In genomic region chr5:96808868-96809558, GRCh38 we compare ENCODE assay signal across 8 cellular contexts. TPM values are rescaled to one million over a fixed set of nuclear protein-coding genes. Genes with fewer than 3 reads are reported as not detected.
DNase-seq lines count a peak whose midpoint lies in the region; TF ChIP-seq lines count a peak whose summit lies in the region.

No MANE protein-coding gene starts in this region.

- H2BK5ac ChIP-seq in trophoblast cell (ENCODE audit: low read depth, low read length, poor library complexity), result no peak overlapping the region

- intact Hi-C loops in Caco-2 (cut with micrococcal nuclease; ENCODE audit: unreplicated experiment) (no loop called here), OCI-LY7 (cut with micrococcal nuclease; ENCODE audit: unreplicated experiment) (loop anchor here (1.0 to 10.0 kb wide), 2 partner anchors 8 to 974 kb away; no protein-coding TSS in a partner anchor)

- H3K27me3 ChIP-seq in Caco-2 (replicated peaks; ENCODE audit: control insufficient read depth, insufficient read depth, low read length) (no peaks in the 10 kb centered on the region), trophoblast cell (ENCODE audit: insufficient read depth, low read length) (no peaks in the 10 kb centered on the region)
- no peaks in the 10 kb centered on the region for H3K27me3 ChIP-seq in effector memory CD4-positive, alpha-beta T cell (replicated peaks; ENCODE audit: control insufficient read depth, insufficient read depth, low read length, poor library complexity, severe bottlenecking)

- CTCF ChIA-PET in Caco-2 (lab: Charles Lee), result interaction anchor here (0.9 to 1.7 kb wide), 5 partner anchors 15 to 459 kb away, joined by 3 to 9 read pairs (median 3); partner anchors contain the start of gene LIX1
- CTCF ChIA-PET in OCI-LY7 (lab: Charles Lee; ENCODE audit: unreplicated experiment), result interaction anchor here (1.7 to 2.1 kb wide), 2 partner anchors 8 to 60 kb away, joined by 4 to 8 read pairs; no protein-coding TSS in a partner anchor

- H2AK5ac ChIP-seq in trophoblast cell (ENCODE audit: low read length), result peak overlapping the region; percentile 60

- H3K79me1 ChIP-seq in trophoblast cell (ENCODE audit: low read length), result peaks cover 11% of the 10 kb centered on the region

- H2AFZ ChIP-seq in OCI-LY7 (ENCODE audit: low read length) (peak overlapping the region; percentile 78; the same call in 1 of the 2 replicates), trophoblast cell (ENCODE audit: insufficient read depth, low read length, poor library complexity) (peak overlapping the region; percentile 35)

- H3K4me3 Mint-ChIP-seq in Caco-2 (ENCODE audit: unreplicated experiment), result peak overlapping the region; percentile 85

- no peaks in the 10 kb centered on the region for H3K9me2 ChIP-seq in OCI-LY7 (ENCODE audit: insufficient read depth, low read length)

- peak overlapping the region; percentile 47 for H4K8ac ChIP-seq in trophoblast cell (ENCODE audit: low read depth, low read length)

- no peak overlapping the region for H3K27ac ChIP-seq in OCI-LY7 (ENCODE audit: low read depth, low read length, poor library complexity, severe bottlenecking)
- H3K27ac ChIP-seq in effector memory CD4-positive, alpha-beta T cell (ENCODE audit: insufficient read depth, low read length, poor library complexity, severe bottlenecking), result peak overlapping the region; percentile 93
- H3K27ac ChIP-seq in trophoblast cell (ENCODE audit: low read depth, low read length), result no peak overlapping the region

- H3K4ac ChIP-seq in trophoblast cell (ENCODE audit: low read depth, low read length), result no peak overlapping the region

- no peak overlapping the region for H2BK12ac ChIP-seq in trophoblast cell (ENCODE audit: low read length)

- H2BK120ac ChIP-seq in trophoblast cell (ENCODE audit: insufficient read depth, low read length, poor library complexity), result peak overlapping the region; percentile 17

- H3K9me3 ChIP-seq in Caco-2, result no peaks in the 10 kb centered on the region
- no peaks in the 10 kb centered on the region for H3K9me3 ChIP-seq in OCI-LY7 (ENCODE audit: low read length)
- no peaks in the 10 kb centered on the region for H3K9me3 ChIP-seq in effector memory CD4-positive, alpha-beta T cell (ENCODE audit: control insufficient read depth, low read length)
- no peaks in the 10 kb centered on the region for H3K9me3 ChIP-seq in trophoblast cell (ENCODE audit: insufficient read depth, low read depth, low read length)

- H3K14ac ChIP-seq in trophoblast cell (ENCODE audit: low read length), result no peak overlapping the region

- peaks cover 10% of the 10 kb centered on the region for H3K36me3 Mint-ChIP-seq in Caco-2 (ENCODE audit: insufficient read depth, unreplicated experiment)

- peaks cover 32% of the 10 kb centered on the region for H3K79me2 ChIP-seq in OCI-LY7 (ENCODE audit: insufficient read depth, low read depth, low read length)
- peaks cover 8% of the 10 kb centered on the region for H3K79me2 ChIP-seq in trophoblast cell (ENCODE audit: control insufficient read depth, insufficient read depth, low read length, poor library complexity)

- no peaks in the 10 kb centered on the region for H3K9me3 Mint-ChIP-seq in Caco-2 (ENCODE audit: unreplicated experiment)

- H4K91ac ChIP-seq in trophoblast cell (ENCODE audit: low read depth, low read length), result no peak overlapping the region

- H3K4me2 ChIP-seq in OCI-LY7 (ENCODE audit: low read length) (peak overlapping the region; percentile 96), trophoblast cell (ENCODE audit: low read length) (no peak overlapping the region)

- H4K20me1 ChIP-seq in OCI-LY7 (ENCODE audit: insufficient read depth, low read length), result no peaks in the 10 kb centered on the region

- BruUV-seq in Caco-2 (replicated peaks; lab: Mats Ljungman, UMichigan) (no TSS peak), OCI-LY7 (replicated peaks; lab: Mats Ljungman, UMichigan) (TSS peak; percentile 95)

- H3K4me1 ChIP-seq in Caco-2 (peaks cover 24% of the 10 kb centered on the region), OCI-LY7 (ENCODE audit: insufficient read depth, low read length, poor library complexity, severe bottlenecking) (peaks cover 39% of the 10 kb centered on the region), trophoblast cell (ENCODE audit: control insufficient read depth in 1 of 2, insufficient read depth in 2 of 2, low read length in 2 of 2) (no peaks in the 10 kb centered on the region)
- peaks cover 9% of the 10 kb centered on the region for H3K4me1 ChIP-seq in effector memory CD4-positive, alpha-beta T cell (ENCODE audit: control insufficient read depth, insufficient read depth, low read length, poor library complexity, severe bottlenecking)

- DNase-seq in Caco-2 (no peak), OCI-LY7 (ENCODE audit: low spot score) (no peak), trophoblast cell (no peak), islet precursor cell (no peak), NAMALWA (ENCODE audit: low spot score) (no peak), Ammon's horn (ENCODE audit: low spot score) (no peak), erythroblast (lab: John Stamatoyannopoulos, UW) (no peak)
- no peak for DNase-seq in effector memory CD4-positive, alpha-beta T cell

- H3K36me3 ChIP-seq in Caco-2 (ENCODE audit: control insufficient read depth, insufficient read depth, low read length) (no peaks in the 10 kb centered on the region), OCI-LY7 (ENCODE audit: insufficient read depth, low read length) (peaks cover 9% of the 10 kb centered on the region; the same call in 1 of the 2 replicates), trophoblast cell (ENCODE audit: control insufficient read depth in 1 of 2, insufficient read depth in 2 of 2, low read length in 2 of 2) (no peaks in the 10 kb centered on the region)
- H3K36me3 ChIP-seq in effector memory CD4-positive, alpha-beta T cell (ENCODE audit: control insufficient read depth, insufficient read depth, low read length), result no peaks in the 10 kb centered on the region

- H3K4me3 ChIP-seq in Caco-2 (ENCODE audit: low read depth, low read length), result no peak overlapping the region
- peak overlapping the region; percentile 84 for H3K4me3 ChIP-seq in OCI-LY7 (ENCODE audit: low read depth, low read length, poor library complexity, severe bottlenecking)
- no peak overlapping the region for H3K4me3 ChIP-seq in effector memory CD4-positive, alpha-beta T cell (ENCODE audit: insufficient read depth, low read depth, low read length, poor library complexity, severe bottlenecking)
- H3K4me3 ChIP-seq in trophoblast cell (ENCODE audit: low read depth, low read length), result no peak overlapping the region

- no peak overlapping the region for H3K23ac ChIP-seq in trophoblast cell (ENCODE audit: low read length)

- H3K27me3 Mint-ChIP-seq in Caco-2 (ENCODE audit: insufficient read depth, unreplicated experiment), result no peaks in the 10 kb centered on the region

- peak overlapping the region; percentile 64 for H4K12ac ChIP-seq in trophoblast cell (ENCODE audit: low read depth, low read length)

- no peak for TF ChIP-seq POLR2A in erythroblast (IDR thresholded peaks at IDR 0.05; ENCODE audit: low read length)

- no CpG with 5 or more reads among the region's 8 CpGs for WGBS in trophoblast cell (ENCODE audit: extremely low coverage, insufficient coverage, insufficient read length)

- no peak for TF ChIP-seq CTCF in Caco-2 (IDR thresholded peaks at IDR 0.05; ENCODE audit: insufficient read depth in 1 of 2, low read depth in 1 of 2, low read length in 1 of 2, severe bottlenecking in 1 of 2, unreplicated experiment in 1 of 2)
- no peak for TF ChIP-seq CTCF in OCI-LY7 (conservative IDR thresholded peaks at IDR 0.05; ENCODE audit: low read length)

- H3K9ac ChIP-seq in trophoblast cell (ENCODE audit: low read length), result no peak overlapping the region

- no peak overlapping the region for H3K18ac ChIP-seq in trophoblast cell (ENCODE audit: low read length)

- H3K27ac Mint-ChIP-seq in Caco-2 (ENCODE audit: unreplicated experiment), result no peak overlapping the region

- H3K4me1 Mint-ChIP-seq in Caco-2 (ENCODE audit: low read depth, unreplicated experiment), result peaks cover 15% of the 10 kb centered on the region

- POLR2A ChIA-PET in Caco-2 (lab: Charles Lee) (interaction anchor here (0.7 to 1.0 kb wide), 2 partner anchors 9 to 127 kb away, joined by 3 to 7 read pairs; partner anchors contain the start of gene LNPEP), OCI-LY7 (lab: Charles Lee) (interaction anchor here (0.6 to 4.7 kb wide), 18 partner anchors 8 to 566 kb away, joined by 3 to 54 read pairs (median 5); partner anchors contain the start of genes CAST and RIOK2)

RNA-seq across cellular contexts. Expression of gene ERAP1, which starts 1.3 kb away (rescaled TPM):
- 31.8 and 32.0 TPM in 2 replicates for total RNA-seq in Caco-2 (2022)
- total RNA-seq in OCI-LY7 (2014; rRNA removed; shearing (Covaris generic)), result 41.8 and 57.3 TPM in 2 replicates
- total RNA-seq in OCI-LY7 (2022), result 54.0 and 69.4 TPM in 2 replicates
- 12.3 and 12.4 TPM in 2 replicates for polyA plus RNA-seq in trophoblast cell (2013)
